ENCODE assay signal across 10 cellular contexts in genomic region chr10:114548662-114549061, GRCh38.
A peak's percentile ranks its signal among the peaks of the same experiment; 100 is the strongest.
DNase-seq lines count a peak whose midpoint lies in the region; ATAC-seq and TF ChIP-seq lines count a peak whose summit lies in the region.
"Had no signal": no experiment of that assay in that cellular context is flagged by ENCODE, and none has a peak within 500 bp of the region (broad histone marks: within the 10 kb centered on the region; RNA-seq: fewer than 3 reads in every experiment).

No MANE protein-coding gene starts in this region.

- BruUV-seq in OCI-LY7 (replicated peaks; lab: Mats Ljungman, UMichigan) = no TSS peak

- intact Hi-C loops in OCI-LY7 (cut with micrococcal nuclease; ENCODE audit: unreplicated experiment) (loop anchor here (1.0 to 2.0 kb wide), 3 partner anchors 77 to 244 kb away; no protein-coding TSS in a partner anchor), psoas muscle (cut with DNase I) (loop anchor here (5.0 to 10.0 kb wide), 2 partner anchors 74 to 246 kb away; no protein-coding TSS in a partner anchor)

- H3K9me2 ChIP-seq in OCI-LY7 (ENCODE audit: insufficient read depth, low read length) = no peaks in the 10 kb centered on the region

- no peaks in the 10 kb centered on the region for H3K9me3 Mint-ChIP-seq in mesothelial cell of epicardium
- H3K9me3 Mint-ChIP-seq: naive B cell; T-helper 1 cell treated with Interleukin-12 subunit alpha and Interleukin-12 subunit beta and Interleukin-4 antibody, amounts not matched to agents 30 μg/mL and 1 μg/mL, for 36 hours had no signal

- no peak overlapping the region for H2AFZ ChIP-seq in OCI-LY7 (ENCODE audit: low read length)

- H3K4me3 Mint-ChIP-seq in mesothelial cell of epicardium = no peak overlapping the region
- H3K4me3 Mint-ChIP-seq: T-helper 1 cell treated with Interleukin-12 subunit alpha and Interleukin-12 subunit beta and Interleukin-4 antibody, amounts not matched to agents 30 μg/mL and 1 μg/mL, for 36 hours had no signal

- no peaks in the 10 kb centered on the region for H3K79me2 ChIP-seq in OCI-LY7 (ENCODE audit: insufficient read depth, low read depth, low read length)

- H3K4me1 ChIP-seq in OCI-LY7 (ENCODE audit: insufficient read depth, low read length, poor library complexity, severe bottlenecking) (peaks cover 40% of the 10 kb centered on the region), psoas muscle (peaks cover 12% of the 10 kb centered on the region)

- WGBS in psoas muscle, 3 donors = 17 to 41% (median 24%) methylated on average over 5 of the region's 5 CpGs

- no peaks in the 10 kb centered on the region for H3K27me3 Mint-ChIP-seq in mesothelial cell of epicardium (ENCODE audit: low read depth)
- H3K27me3 Mint-ChIP-seq: naive B cell had no signal

- POLR2A ChIA-PET in OCI-LY7 (lab: Charles Lee) = interaction anchor here (0.5 to 3.2 kb wide), 6 partner anchors 13 to 77 kb away, joined by 3 to 26 read pairs (median 3); no protein-coding TSS in a partner anchor

- no peak overlapping the region for H3K4me3 ChIP-seq in OCI-LY7 (ENCODE audit: low read depth, low read length, poor library complexity, severe bottlenecking)
- H3K4me3 ChIP-seq in psoas muscle = no peak overlapping the region

- H3K27ac ChIP-seq in OCI-LY7 (ENCODE audit: low read depth, low read length, poor library complexity, severe bottlenecking) (no peak overlapping the region), psoas muscle (no peak overlapping the region)

- no peaks in the 10 kb centered on the region for H3K27me3 ChIP-seq in psoas muscle (ENCODE audit: insufficient read depth in 3 of 3, low read length in 2 of 3)

- peak in 3 of 4 donors; percentile 32 to 57 (median 57) for ATAC-seq in psoas muscle
- no peak for ATAC-seq in GM18519 (IDR thresholded peaks at IDR 0.05; ENCODE audit: low FRiP score, unreplicated experiment)

- H3K36me3 Mint-ChIP-seq in mesothelial cell of epicardium = peaks cover 2% of the 10 kb centered on the region
- H3K36me3 Mint-ChIP-seq: naive B cell had no signal

- H3K9me3 ChIP-seq in OCI-LY7 (ENCODE audit: low read length) (no peaks in the 10 kb centered on the region), psoas muscle (no peaks in the 10 kb centered on the region)

- CTCF ChIA-PET in OCI-LY7 (lab: Charles Lee; ENCODE audit: unreplicated experiment) = interaction anchor here (0.9 to 1.6 kb wide), 4 partner anchors 51 to 244 kb away, joined by 3 to 7 read pairs (median 4); no protein-coding TSS in a partner anchor

- DNase-seq in DMS 273 (lab: John Stamatoyannopoulos, UW; ENCODE audit: unreplicated experiment) = peak; percentile 18
- no peak for DNase-seq in DMS 273 treated with DMSO at 0.1 percent for 48 hours (lab: John Stamatoyannopoulos, UW)
- peak; percentile 43 for DNase-seq in OCI-LY7 (ENCODE audit: low spot score)
- DNase-seq in fibroblast of peridontal ligament (ENCODE audit: extremely low read depth) = peak; percentile 31
- DNase-seq in psoas muscle = no peak
- no peak for DNase-seq in mesothelial cell of epicardium (ENCODE audit: low spot score in 2 of 2, unreplicated experiment in 2 of 2)
- no peak for DNase-seq in KBM-7
- DNase-seq: naive B cell had no signal

- H3K4me1 Mint-ChIP-seq in mesothelial cell of epicardium = peaks cover 2% of the 10 kb centered on the region

- H3K4me2 ChIP-seq in OCI-LY7 (ENCODE audit: low read length) = no peak overlapping the region

- no peak overlapping the region for H3K27ac Mint-ChIP-seq in mesothelial cell of epicardium
- H3K27ac Mint-ChIP-seq: T-helper 1 cell treated with Interleukin-12 subunit alpha and Interleukin-12 subunit beta and Interleukin-4 antibody, amounts not matched to agents 30 μg/mL and 1 μg/mL, for 36 hours had no signal

- in situ Hi-C loops in KBM-7 (cut with MboI; ENCODE audit: low pct_unique_long_range_greater_than_20kb, low sequenced_read_pairs) = no loop called here

- H4K20me1 ChIP-seq in OCI-LY7 (ENCODE audit: insufficient read depth, low read length) = no peaks in the 10 kb centered on the region

- H3K36me3 ChIP-seq in OCI-LY7 (ENCODE audit: insufficient read depth, low read length) (no peaks in the 10 kb centered on the region), psoas muscle (ENCODE audit: insufficient read depth in 1 of 2, low read depth in 1 of 2) (peaks cover 0 to 7% of the 10 kb centered on the region in 2 donors)

- TF ChIP-seq CTCF in OCI-LY7 (conservative IDR thresholded peaks at IDR 0.05; ENCODE audit: low read length) (peak; percentile 81), psoas muscle (IDR thresholded peaks at IDR 0.05) (peak; percentile 34), mesothelial cell of epicardium (IDR thresholded peaks at IDR 0.05; ENCODE audit: unreplicated experiment) (no peak)

Comparison
In these comparisons a context has a peak if more than half of its experiments do, and no peak if none do; other contexts are left out.
1. DNase-seq: peak in DMS 273 (single experiment), OCI-LY7 (single experiment) and fibroblast of peridontal ligament (single experiment); none in DMS 273 treated with DMSO at 0.1 percent for 48 hours (single experiment), psoas muscle (0 of 2), mesothelial cell of epicardium (0 of 2) and KBM-7 (single experiment).